Comparison of ENCODE assay signal across 1 cellular context in the genomic region with DNA sequence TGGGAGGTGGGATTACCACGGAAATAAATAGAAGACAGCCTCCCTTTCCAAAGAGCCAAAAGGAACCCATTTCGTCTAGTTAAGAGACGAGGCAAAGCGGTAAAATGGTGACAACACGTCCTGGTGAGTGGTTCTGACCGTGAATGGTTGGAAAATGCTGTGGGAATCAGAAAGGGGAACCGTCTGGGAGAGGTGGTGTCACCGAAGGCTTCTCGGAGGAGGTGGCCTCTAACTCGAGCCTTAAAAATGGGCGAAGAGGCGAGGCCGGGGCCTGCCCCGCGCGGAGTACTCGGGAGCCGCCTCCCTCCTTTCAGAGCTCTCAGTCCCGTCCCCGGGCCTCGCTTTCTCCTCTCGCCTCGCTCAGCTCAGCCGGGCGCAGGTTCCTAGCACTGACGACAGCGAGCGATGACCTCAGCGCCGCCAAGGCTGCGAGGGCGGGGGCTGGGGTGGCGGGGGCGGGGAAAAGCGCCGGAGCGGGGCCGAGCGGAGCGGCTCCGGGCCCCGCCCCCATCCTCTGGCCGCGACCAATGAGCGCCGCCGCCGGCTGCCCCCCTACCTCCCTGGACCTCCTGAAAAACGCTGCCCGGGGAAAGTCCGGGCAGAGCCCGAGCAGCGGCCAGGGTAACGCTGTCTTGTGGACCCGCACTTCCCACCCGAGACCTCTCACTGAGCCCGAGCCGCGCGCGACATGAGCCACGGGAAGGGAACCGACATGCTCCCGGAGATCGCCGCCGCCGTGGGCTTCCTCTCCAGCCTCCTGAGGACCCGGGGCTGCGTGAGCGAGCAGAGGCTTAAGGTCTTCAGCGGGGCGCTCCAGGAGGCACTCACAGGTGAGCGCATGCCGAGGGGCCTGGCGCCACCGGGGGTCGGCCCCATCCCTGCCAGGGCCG.
TF ChIP-seq lines count a peak whose summit lies in the region.

A gene with protein sequence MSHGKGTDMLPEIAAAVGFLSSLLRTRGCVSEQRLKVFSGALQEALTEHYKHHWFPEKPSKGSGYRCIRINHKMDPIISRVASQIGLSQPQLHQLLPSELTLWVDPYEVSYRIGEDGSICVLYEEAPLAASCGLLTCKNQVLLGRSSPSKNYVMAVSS (plus strand): TSS at position 601 of the 890 bp plus-strand sequence. CDS start 88 bp downstream, at position 689.

TF ChIP-seq in HepG2, 621 proteins besides CTCF, POLR2A, EP300 and RAD21 (continues in another document):
- TF ChIP-seq, protein P1, sequence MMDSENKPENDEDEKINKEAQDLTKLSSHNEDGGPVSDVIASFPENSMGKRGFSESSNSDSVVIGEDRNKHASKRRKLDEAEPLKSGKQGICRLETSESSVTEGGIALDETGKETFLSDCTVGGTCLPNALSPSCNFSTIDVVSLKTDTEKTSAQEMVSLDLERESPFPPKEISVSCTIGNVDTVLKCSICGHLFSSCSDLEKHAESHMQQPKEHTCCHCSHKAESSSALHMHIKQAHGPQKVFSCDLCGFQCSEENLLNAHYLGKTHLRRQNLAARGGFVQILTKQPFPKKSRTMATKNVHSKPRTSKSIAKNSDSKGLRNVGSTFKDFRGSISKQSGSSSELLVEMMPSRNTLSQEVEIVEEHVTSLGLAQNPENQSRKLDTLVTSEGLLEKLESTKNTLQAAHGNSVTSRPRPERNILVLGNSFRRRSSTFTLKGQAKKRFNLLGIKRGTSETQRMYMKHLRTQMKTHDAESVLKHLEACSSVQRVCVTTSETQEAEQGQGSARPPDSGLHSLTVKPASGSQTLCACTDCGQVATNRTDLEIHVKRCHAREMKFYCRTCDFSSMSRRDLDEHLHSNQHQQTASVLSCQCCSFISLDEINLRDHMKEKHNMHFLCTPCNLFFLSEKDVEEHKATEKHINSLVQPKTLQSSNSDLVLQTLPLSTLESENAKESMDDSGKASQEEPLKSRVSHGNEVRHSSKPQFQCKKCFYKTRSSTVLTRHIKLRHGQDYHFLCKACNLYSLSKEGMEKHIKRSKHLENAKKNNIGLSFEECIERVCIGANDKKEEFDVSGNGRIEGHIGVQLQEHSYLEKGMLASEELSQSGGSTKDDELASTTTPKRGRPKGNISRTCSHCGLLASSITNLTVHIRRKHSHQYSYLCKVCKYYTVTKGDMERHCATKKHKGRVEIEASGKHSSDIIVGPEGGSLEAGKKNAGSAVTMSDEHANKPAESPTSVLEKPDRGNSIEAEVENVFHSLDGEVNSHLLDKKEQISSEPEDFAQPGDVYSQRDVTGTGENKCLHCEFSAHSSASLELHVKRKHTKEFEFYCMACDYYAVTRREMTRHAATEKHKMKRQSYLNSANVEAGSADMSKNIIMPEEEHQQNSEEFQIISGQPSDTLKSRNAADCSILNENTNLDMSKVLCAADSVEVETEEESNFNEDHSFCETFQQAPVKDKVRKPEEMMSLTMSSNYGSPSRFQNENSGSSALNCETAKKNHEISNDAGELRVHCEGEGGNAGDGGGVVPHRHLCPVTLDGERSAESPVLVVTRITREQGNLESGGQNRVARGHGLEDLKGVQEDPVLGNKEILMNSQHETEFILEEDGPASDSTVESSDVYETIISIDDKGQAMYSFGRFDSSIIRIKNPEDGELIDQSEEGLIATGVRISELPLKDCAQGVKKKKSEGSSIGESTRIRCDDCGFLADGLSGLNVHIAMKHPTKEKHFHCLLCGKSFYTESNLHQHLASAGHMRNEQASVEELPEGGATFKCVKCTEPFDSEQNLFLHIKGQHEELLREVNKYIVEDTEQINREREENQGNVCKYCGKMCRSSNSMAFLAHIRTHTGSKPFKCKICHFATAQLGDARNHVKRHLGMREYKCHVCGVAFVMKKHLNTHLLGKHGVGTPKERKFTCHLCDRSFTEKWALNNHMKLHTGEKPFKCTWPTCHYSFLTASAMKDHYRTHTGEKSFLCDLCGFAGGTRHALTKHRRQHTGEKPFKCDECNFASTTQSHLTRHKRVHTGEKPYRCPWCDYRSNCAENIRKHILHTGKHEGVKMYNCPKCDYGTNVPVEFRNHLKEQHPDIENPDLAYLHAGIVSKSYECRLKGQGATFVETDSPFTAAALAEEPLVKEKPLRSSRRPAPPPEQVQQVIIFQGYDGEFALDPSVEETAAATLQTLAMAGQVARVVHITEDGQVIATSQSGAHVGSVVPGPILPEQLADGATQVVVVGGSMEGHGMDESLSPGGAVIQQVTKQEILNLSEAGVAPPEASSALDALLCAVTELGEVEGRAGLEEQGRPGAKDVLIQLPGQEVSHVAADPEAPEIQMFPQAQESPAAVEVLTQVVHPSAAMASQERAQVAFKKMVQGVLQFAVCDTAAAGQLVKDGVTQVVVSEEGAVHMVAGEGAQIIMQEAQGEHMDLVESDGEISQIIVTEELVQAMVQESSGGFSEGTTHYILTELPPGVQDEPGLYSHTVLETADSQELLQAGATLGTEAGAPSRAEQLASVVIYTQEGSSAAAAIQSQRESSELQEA (CRISPR knock-in tag; IDR thresholded peaks at IDR 0.05; ENCODE audit: not compliant biosample characterization), result no peak
- TF ChIP-seq RELA (CRISPR knock-in tag; IDR thresholded peaks at IDR 0.05) (no peak), JARID2 (CRISPR knock-in tag; IDR thresholded peaks at IDR 0.05; ENCODE audit: insufficient replicate concordance) (peak; percentile 59), SP4 (CRISPR knock-in tag; IDR thresholded peaks at IDR 0.05) (peak; percentile 80), KMT2B (CRISPR knock-in tag; IDR thresholded peaks at IDR 0.05) (peak; percentile 34), PHF21A (CRISPR knock-in tag; IDR thresholded peaks at IDR 0.05) (peak; percentile 47; the same call in 1 of the 2 replicates), SOX13 (IDR thresholded peaks at IDR 0.05) (peak; percentile 40), SOX13 (CRISPR knock-in tag; conservative IDR thresholded peaks at IDR 0.05 in 1 of 2, IDR thresholded peaks at IDR 0.05 in 1 of 2) (no peak; a peak in 1 of 4 replicates), NR3C1 (CRISPR knock-in tag; IDR thresholded peaks at IDR 0.05) (no peak), PAWR (CRISPR knock-in tag; IDR thresholded peaks at IDR 0.05; ENCODE audit: borderline replicate concordance) (no peak), SALL2 (CRISPR knock-in tag; IDR thresholded peaks at IDR 0.05) (0 out of 2 replicates have a peak, but pooled peaks have one; percentile 47), ELF1 (CRISPR knock-in tag; IDR thresholded peaks at IDR 0.05) (no peak), ZNF124 (CRISPR knock-in tag; IDR thresholded peaks at IDR 0.05) (0 out of 2 replicates have a peak, but pooled peaks have one; percentile 24), MBNL3 (CRISPR knock-in tag; conservative IDR thresholded peaks at IDR 0.05) (no peak), STAT5B (CRISPR knock-in tag; IDR thresholded peaks at IDR 0.05) (no peak; the same call in 1 of the 2 replicates), PAF1 (CRISPR knock-in tag; IDR thresholded peaks at IDR 0.05) (no peak), ZNF136 (CRISPR knock-in tag; IDR thresholded peaks at IDR 0.05; ENCODE audit: low read depth) (no peak), CCDC6 (CRISPR knock-in tag; IDR thresholded peaks at IDR 0.05) (peak; percentile 58; the same call in 1 of the 2 replicates), GFI1 (CRISPR knock-in tag; IDR thresholded peaks at IDR 0.05; ENCODE audit: borderline replicate concordance) (0 out of 2 replicates have a peak, but pooled peaks have one; percentile 47), PCBP1 (IDR thresholded peaks at IDR 0.05; ENCODE audit: borderline replicate concordance, low read depth, low read length) (no peak), ZFAT (CRISPR knock-in tag; conservative IDR thresholded peaks at IDR 0.05) (0 out of 2 replicates have a peak, but pooled peaks have one; percentile 42), AKAP8 (CRISPR knock-in tag; IDR thresholded peaks at IDR 0.05) (0 out of 2 replicates have a peak, but pooled peaks have one; percentile 34), TOE1 (CRISPR knock-in tag; IDR thresholded peaks at IDR 0.05) (no peak), KAT2B (IDR thresholded peaks at IDR 0.05; ENCODE audit: borderline replicate concordance, low read depth, low read length) (no peak), POGZ (CRISPR knock-in tag; IDR thresholded peaks at IDR 0.05) (0 out of 2 replicates have a peak, but pooled peaks have one; percentile 29), MTF1 (CRISPR knock-in tag; IDR thresholded peaks at IDR 0.05) (no peak), NCOA5 (CRISPR knock-in tag; IDR thresholded peaks at IDR 0.05) (no peak), SMAD1 (CRISPR knock-in tag; IDR thresholded peaks at IDR 0.05; ENCODE audit: borderline replicate concordance, low read depth) (0 out of 2 replicates have a peak, but pooled peaks have one; percentile 52), ZNF235 (CRISPR knock-in tag; IDR thresholded peaks at IDR 0.05; ENCODE audit: borderline replicate concordance) (no peak)
- TF ChIP-seq, protein P2, sequence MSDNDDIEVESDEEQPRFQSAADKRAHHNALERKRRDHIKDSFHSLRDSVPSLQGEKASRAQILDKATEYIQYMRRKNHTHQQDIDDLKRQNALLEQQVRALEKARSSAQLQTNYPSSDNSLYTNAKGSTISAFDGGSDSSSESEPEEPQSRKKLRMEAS (IDR thresholded peaks at IDR 0.05), result peak; percentile 53
- TF ChIP-seq, protein P3, sequence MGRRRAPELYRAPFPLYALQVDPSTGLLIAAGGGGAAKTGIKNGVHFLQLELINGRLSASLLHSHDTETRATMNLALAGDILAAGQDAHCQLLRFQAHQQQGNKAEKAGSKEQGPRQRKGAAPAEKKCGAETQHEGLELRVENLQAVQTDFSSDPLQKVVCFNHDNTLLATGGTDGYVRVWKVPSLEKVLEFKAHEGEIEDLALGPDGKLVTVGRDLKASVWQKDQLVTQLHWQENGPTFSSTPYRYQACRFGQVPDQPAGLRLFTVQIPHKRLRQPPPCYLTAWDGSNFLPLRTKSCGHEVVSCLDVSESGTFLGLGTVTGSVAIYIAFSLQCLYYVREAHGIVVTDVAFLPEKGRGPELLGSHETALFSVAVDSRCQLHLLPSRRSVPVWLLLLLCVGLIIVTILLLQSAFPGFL (CRISPR knock-in tag; IDR thresholded peaks at IDR 0.05), result no peak
- TF ChIP-seq, protein P4, sequence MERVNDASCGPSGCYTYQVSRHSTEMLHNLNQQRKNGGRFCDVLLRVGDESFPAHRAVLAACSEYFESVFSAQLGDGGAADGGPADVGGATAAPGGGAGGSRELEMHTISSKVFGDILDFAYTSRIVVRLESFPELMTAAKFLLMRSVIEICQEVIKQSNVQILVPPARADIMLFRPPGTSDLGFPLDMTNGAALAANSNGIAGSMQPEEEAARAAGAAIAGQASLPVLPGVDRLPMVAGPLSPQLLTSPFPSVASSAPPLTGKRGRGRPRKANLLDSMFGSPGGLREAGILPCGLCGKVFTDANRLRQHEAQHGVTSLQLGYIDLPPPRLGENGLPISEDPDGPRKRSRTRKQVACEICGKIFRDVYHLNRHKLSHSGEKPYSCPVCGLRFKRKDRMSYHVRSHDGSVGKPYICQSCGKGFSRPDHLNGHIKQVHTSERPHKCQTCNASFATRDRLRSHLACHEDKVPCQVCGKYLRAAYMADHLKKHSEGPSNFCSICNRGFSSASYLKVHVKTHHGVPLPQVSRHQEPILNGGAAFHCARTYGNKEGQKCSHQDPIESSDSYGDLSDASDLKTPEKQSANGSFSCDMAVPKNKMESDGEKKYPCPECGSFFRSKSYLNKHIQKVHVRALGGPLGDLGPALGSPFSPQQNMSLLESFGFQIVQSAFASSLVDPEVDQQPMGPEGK (CRISPR knock-in tag; IDR thresholded peaks at IDR 0.05), result peak; percentile 51
- TF ChIP-seq, protein P5, sequence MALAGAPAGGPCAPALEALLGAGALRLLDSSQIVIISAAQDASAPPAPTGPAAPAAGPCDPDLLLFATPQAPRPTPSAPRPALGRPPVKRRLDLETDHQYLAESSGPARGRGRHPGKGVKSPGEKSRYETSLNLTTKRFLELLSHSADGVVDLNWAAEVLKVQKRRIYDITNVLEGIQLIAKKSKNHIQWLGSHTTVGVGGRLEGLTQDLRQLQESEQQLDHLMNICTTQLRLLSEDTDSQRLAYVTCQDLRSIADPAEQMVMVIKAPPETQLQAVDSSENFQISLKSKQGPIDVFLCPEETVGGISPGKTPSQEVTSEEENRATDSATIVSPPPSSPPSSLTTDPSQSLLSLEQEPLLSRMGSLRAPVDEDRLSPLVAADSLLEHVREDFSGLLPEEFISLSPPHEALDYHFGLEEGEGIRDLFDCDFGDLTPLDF (CRISPR knock-in tag; IDR thresholded peaks at IDR 0.05), result peak; percentile 25; the same call in 1 of the 2 replicates
- TF ChIP-seq, protein P6, sequence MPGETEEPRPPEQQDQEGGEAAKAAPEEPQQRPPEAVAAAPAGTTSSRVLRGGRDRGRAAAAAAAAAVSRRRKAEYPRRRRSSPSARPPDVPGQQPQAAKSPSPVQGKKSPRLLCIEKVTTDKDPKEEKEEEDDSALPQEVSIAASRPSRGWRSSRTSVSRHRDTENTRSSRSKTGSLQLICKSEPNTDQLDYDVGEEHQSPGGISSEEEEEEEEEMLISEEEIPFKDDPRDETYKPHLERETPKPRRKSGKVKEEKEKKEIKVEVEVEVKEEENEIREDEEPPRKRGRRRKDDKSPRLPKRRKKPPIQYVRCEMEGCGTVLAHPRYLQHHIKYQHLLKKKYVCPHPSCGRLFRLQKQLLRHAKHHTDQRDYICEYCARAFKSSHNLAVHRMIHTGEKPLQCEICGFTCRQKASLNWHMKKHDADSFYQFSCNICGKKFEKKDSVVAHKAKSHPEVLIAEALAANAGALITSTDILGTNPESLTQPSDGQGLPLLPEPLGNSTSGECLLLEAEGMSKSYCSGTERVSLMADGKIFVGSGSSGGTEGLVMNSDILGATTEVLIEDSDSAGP (CRISPR knock-in tag; IDR thresholded peaks at IDR 0.05; ENCODE audit: borderline replicate concordance), result peak; percentile 71
- TF ChIP-seq, protein P7, sequence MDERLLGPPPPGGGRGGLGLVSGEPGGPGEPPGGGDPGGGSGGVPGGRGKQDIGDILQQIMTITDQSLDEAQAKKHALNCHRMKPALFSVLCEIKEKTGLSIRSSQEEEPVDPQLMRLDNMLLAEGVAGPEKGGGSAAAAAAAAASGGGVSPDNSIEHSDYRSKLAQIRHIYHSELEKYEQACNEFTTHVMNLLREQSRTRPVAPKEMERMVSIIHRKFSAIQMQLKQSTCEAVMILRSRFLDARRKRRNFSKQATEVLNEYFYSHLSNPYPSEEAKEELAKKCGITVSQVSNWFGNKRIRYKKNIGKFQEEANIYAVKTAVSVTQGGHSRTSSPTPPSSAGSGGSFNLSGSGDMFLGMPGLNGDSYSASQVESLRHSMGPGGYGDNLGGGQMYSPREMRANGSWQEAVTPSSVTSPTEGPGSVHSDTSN (CRISPR knock-in tag; IDR thresholded peaks at IDR 0.05), result no peak
- TF ChIP-seq, protein P8, sequence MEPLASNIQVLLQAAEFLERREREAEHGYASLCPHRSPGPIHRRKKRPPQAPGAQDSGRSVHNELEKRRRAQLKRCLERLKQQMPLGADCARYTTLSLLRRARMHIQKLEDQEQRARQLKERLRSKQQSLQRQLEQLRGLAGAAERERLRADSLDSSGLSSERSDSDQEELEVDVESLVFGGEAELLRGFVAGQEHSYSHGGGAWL (CRISPR knock-in tag; IDR thresholded peaks at IDR 0.05), result peak; percentile 86; the same call in 1 of the 2 replicates
- TF ChIP-seq, protein P9, sequence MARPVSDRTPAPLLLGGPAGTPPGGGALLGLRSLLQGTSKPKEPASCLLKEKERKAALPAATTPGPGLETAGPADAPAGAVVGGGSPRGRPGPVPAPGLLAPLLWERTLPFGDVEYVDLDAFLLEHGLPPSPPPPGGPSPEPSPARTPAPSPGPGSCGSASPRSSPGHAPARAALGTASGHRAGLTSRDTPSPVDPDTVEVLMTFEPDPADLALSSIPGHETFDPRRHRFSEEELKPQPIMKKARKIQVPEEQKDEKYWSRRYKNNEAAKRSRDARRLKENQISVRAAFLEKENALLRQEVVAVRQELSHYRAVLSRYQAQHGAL (CRISPR knock-in tag; IDR thresholded peaks at IDR 0.05; ENCODE audit: not compliant biosample characterization), result no peak
- TF ChIP-seq, protein P10, sequence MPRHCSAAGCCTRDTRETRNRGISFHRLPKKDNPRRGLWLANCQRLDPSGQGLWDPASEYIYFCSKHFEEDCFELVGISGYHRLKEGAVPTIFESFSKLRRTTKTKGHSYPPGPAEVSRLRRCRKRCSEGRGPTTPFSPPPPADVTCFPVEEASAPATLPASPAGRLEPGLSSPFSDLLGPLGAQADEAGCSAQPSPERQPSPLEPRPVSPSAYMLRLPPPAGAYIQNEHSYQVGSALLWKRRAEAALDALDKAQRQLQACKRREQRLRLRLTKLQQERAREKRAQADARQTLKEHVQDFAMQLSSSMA (CRISPR knock-in tag; IDR thresholded peaks at IDR 0.05), result peak; percentile 9; the same call in 1 of the 2 replicates
